ENCODE assay signal across 24 cellular contexts in genomic region chr19:11210656-11210928, GRCh38. TPM values are rescaled to one million over a fixed set of nuclear protein-coding genes. Genes with fewer than 3 reads are reported as not detected.
"Had no signal": no experiment of that assay in that cellular context is flagged by ENCODE, and none has a peak within 500 bp of the region (broad histone marks: within the 10 kb centered on the region; RNA-seq: fewer than 3 reads in every experiment).

No MANE protein-coding gene starts in this region.

- H3K27ac ChIP-seq: colonic mucosa, gastrocnemius medialis, heart left ventricle, left ventricle myocardium inferior, ovary, psoas muscle, skin epidermis had no signal

- FAIRE-seq: endometrium had no signal

- H3K9me3 ChIP-seq: colonic mucosa, gastrocnemius medialis, heart left ventricle, left ventricle myocardium inferior, ovary, psoas muscle had no signal

- ATAC-seq: activated CD8-positive, alpha-beta memory T cell treated with anti-CD3 and anti-CD28 coated beads, Interleukin-2, amount 10 ng/mL, durations not matched to agents 7 days and 5 days; gastrocnemius medialis; heart left ventricle; psoas muscle; right cardiac atrium; SK-N-SH treated with all-trans-retinoic acid at 6 μM for 48 hours; T-cell had no signal

- H3K36me3 ChIP-seq: colonic mucosa, ovary had no signal

- H3K27ac Mint-ChIP-seq: activated CD4-positive, alpha-beta memory T cell treated with anti-CD3 and anti-CD28 coated beads, Interleukin-2, amount 10 ng/mL, durations not matched to agents 7 days and 5 days; activated CD8-positive, alpha-beta memory T cell treated with anti-CD3 and anti-CD28 coated beads, Interleukin-2, amount 10 ng/mL, durations not matched to agents 7 days and 5 days; activated naive CD8-positive, alpha-beta T cell; T-cell had no signal

- H3K4me1 ChIP-seq: colonic mucosa, gastrocnemius medialis, heart left ventricle, left ventricle myocardium inferior, psoas muscle had no signal

- H3K27me3 ChIP-seq: colonic mucosa, gastrocnemius medialis, heart left ventricle, ovary had no signal

- H3K4me3 ChIP-seq: colonic mucosa, gastrocnemius medialis, heart left ventricle, left ventricle myocardium inferior, ovary, psoas muscle, skin epidermis had no signal

- DNase-seq: activated CD4-positive, alpha-beta memory T cell treated with anti-CD3 and anti-CD28 coated beads, Interleukin-2, amount 10 ng/mL, durations not matched to agents 7 days and 5 days; activated CD4-positive, alpha-beta T cell treated with anti-CD3 and anti-CD28 coated beads for 48 hours; activated CD4-positive, CD25-positive, alpha-beta regulatory T cell; activated CD8-positive, alpha-beta memory T cell treated with anti-CD3 and anti-CD28 coated beads, Interleukin-2, amount 10 ng/mL, durations not matched to agents 7 days and 5 days; activated effector memory CD4-positive, alpha-beta T cell treated with Interleukin-2 at 50 U/mL for 16 hours; amygdala; central memory CD4-positive, alpha-beta T cell; colonic mucosa; gastrocnemius medialis; heart left ventricle; kidney glomerular epithelial cell; left ventricle myocardium inferior; mammary epithelial cell; ovary; psoas muscle; right cardiac atrium; T-cell; T1000 had no signal

- H3K36me3 Mint-ChIP-seq: activated naive CD8-positive, alpha-beta T cell; T-cell had no signal

- H3K4me3 Mint-ChIP-seq: activated CD4-positive, alpha-beta memory T cell treated with anti-CD3 and anti-CD28 coated beads, Interleukin-2, amount 10 ng/mL, durations not matched to agents 7 days and 5 days; activated CD8-positive, alpha-beta memory T cell treated with anti-CD3 and anti-CD28 coated beads, Interleukin-2, amount 10 ng/mL, durations not matched to agents 7 days and 5 days; activated naive CD8-positive, alpha-beta T cell; T-cell had no signal

- H3K9me3 Mint-ChIP-seq: T-cell had no signal

- H3K4me1 Mint-ChIP-seq: activated CD4-positive, alpha-beta memory T cell treated with anti-CD3 and anti-CD28 coated beads, Interleukin-2, amount 10 ng/mL, durations not matched to agents 7 days and 5 days; activated CD8-positive, alpha-beta memory T cell treated with anti-CD3 and anti-CD28 coated beads, Interleukin-2, amount 10 ng/mL, durations not matched to agents 7 days and 5 days; T-cell had no signal

RNA-seq across cellular contexts. Expression of gene ANGPTL8, which starts 28.8 kb away (rescaled TPM):
- total RNA-seq: activated CD4-positive, alpha-beta memory T cell treated with anti-CD3 and anti-CD28 coated beads, Interleukin-2, amount 10 ng/mL, durations not matched to agents 7 days and 5 days; activated CD8-positive, alpha-beta memory T cell treated with anti-CD3 and anti-CD28 coated beads, Interleukin-2, amount 10 ng/mL, durations not matched to agents 7 days and 5 days; colonic mucosa; left ventricle myocardium inferior; mammary epithelial cell; myocyte; T-cell; ureter had no signal
- polyA plus RNA-seq: mammary epithelial cell had no signal
